1 cellular context compared by ENCODE assay signal in the genomic region with DNA sequence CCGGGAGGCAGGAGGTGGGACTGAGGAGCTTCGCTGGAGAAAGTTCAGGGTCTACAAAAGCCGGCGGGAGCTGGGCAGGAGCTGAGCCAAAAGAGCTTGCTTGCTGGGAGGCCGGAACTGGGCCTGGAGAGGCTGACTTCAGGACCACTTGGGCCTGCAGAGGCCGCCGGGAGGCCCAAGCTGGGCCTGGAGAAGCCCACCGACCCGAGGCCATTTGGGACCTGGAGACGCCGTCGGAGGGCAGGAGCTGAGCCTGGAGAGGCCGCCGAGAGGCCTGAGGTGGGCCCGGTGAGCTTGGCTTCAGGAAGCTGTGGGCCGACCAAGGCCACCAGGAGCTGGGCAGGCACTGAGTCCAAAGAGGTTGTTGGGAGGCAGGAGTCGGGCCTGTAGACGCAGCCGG.
DNase-seq lines count a peak whose midpoint lies in the region; ATAC-seq and TF ChIP-seq lines count a peak whose summit lies in the region.
"Not testable (repeated sequence)": the region's sequence is repeated elsewhere in the genome, so short reads cannot be mapped to it uniquely, and the experiment has no call there.

No MANE protein-coding gene starts in this region.

- not testable (repeated sequence) for H3K27ac ChIP-seq in upper lobe of right lung

- H3K4me3 ChIP-seq in upper lobe of right lung: not testable (repeated sequence)

- peak; percentile 6 for DNase-seq in upper lobe of right lung

- H3K4me1 ChIP-seq in upper lobe of right lung: not testable (repeated sequence)

- intact Hi-C loops in upper lobe of right lung (cut with DNase I): not testable (repeated sequence)

- not testable (repeated sequence) for H3K27me3 ChIP-seq in upper lobe of right lung

- H3K36me3 ChIP-seq in upper lobe of right lung: not testable (repeated sequence)

- not testable (repeated sequence) for H3K9me3 ChIP-seq in upper lobe of right lung

- not testable (repeated sequence) for TF ChIP-seq CTCF in upper lobe of right lung (IDR thresholded peaks at IDR 0.05)

- ATAC-seq in upper lobe of right lung: not testable (repeated sequence)
